Comparison of ENCODE assay signal across 10 cellular contexts in genomic region chr3:46933261-46933660, GRCh38. TPM values are rescaled to one million over a fixed set of nuclear protein-coding genes. Genes with fewer than 3 reads are reported as not detected.
A peak's percentile ranks its signal among the peaks of the same experiment; 100 is the strongest.
DNase-seq lines count a peak whose midpoint lies in the region; ATAC-seq and TF ChIP-seq lines count a peak whose summit lies in the region.
"Had no signal": no experiment of that assay in that cellular context is flagged by ENCODE, and none has a peak within 500 bp of the region (broad histone marks: within the 10 kb centered on the region; RNA-seq: fewer than 3 reads in every experiment).

No MANE protein-coding gene starts in this region.

- no peak for TF ChIP-seq EP300 in ovary (IDR thresholded peaks at IDR 0.05)

- H3K9me3 Mint-ChIP-seq in natural killer cell (peaks cover 4 to 7% of the 10 kb centered on the region in 2 donors), GM23338 (no peaks in the 10 kb centered on the region)
- H3K9me3 Mint-ChIP-seq in natural killer cell treated with Interleukin-12 subunit alpha and Interleukin-12 subunit beta and Interleukin-15 and Interleukin-18, amount 100 ng/mL, for 72 hours = peaks cover 4% of the 10 kb centered on the region

- H3K79me2 ChIP-seq in GM23338 (replicated peaks; ENCODE audit: insufficient read depth) = peaks cover 76% of the 10 kb centered on the region

- 74 to 77% (median 75%) methylated on average over 6 of the region's 6 CpGs for WGBS in ovary, 3 donors

- peaks cover 19% of the 10 kb centered on the region for H3K36me3 Mint-ChIP-seq in natural killer cell
- H3K36me3 Mint-ChIP-seq in natural killer cell treated with Interleukin-12 subunit alpha and Interleukin-12 subunit beta and Interleukin-15 and Interleukin-18, amount 100 ng/mL, for 72 hours = peaks cover 16% of the 10 kb centered on the region
- peaks cover 14% of the 10 kb centered on the region for H3K36me3 Mint-ChIP-seq in GM23338 (ENCODE audit: low read depth)

- no peak overlapping the region for H3K4me2 ChIP-seq in GM23338

- H3K4me3 ChIP-seq in colonic mucosa = no peak overlapping the region
- H3K4me3 ChIP-seq in ovary = no peak overlapping the region
- H3K4me3 ChIP-seq in GM23338 = no peak overlapping the region

- ATAC-seq in natural killer cell = no peak
- ATAC-seq in natural killer cell treated with Interleukin-12 subunit alpha and Interleukin-12 subunit beta and Interleukin-15 and Interleukin-18, amount 100 ng/mL, for 72 hours = no peak
- ATAC-seq in GM23338 = no peak
- no peak for ATAC-seq in GM21529 (IDR thresholded peaks at IDR 0.05; ENCODE audit: unreplicated experiment)

- peak overlapping the region; percentile 88 to 95 for H3K27ac Mint-ChIP-seq in natural killer cell
- no peak overlapping the region for H3K27ac Mint-ChIP-seq in natural killer cell treated with Interleukin-12 subunit alpha and Interleukin-12 subunit beta and Interleukin-15 and Interleukin-18, amount 100 ng/mL, for 72 hours
- no peak overlapping the region; the same call in 1 of the 2 replicates for H3K27ac Mint-ChIP-seq in GM23338
- H3K27ac Mint-ChIP-seq: mesothelial cell of epicardium had no signal

- H3K36me3 ChIP-seq in colonic mucosa = no peaks in the 10 kb centered on the region
- no peaks in the 10 kb centered on the region for H3K36me3 ChIP-seq in ovary
- no peaks in the 10 kb centered on the region; the same call in 1 of the 2 replicates for H3K36me3 ChIP-seq in GM23338 (ENCODE audit: insufficient read depth)

- TF ChIP-seq CTCF in natural killer cell (IDR thresholded peaks at IDR 0.05) (no peak), colonic mucosa (IDR thresholded peaks at IDR 0.05) (no peak), ovary (IDR thresholded peaks at IDR 0.05) (no peak), GM23338 (conservative IDR thresholded peaks at IDR 0.05; ENCODE audit: low read depth in 2 of 2) (no peak)

- H3K27me3 Mint-ChIP-seq in natural killer cell (ENCODE audit: low read depth in 2 of 2) = no peaks in the 10 kb centered on the region
- no peaks in the 10 kb centered on the region for H3K27me3 Mint-ChIP-seq in natural killer cell treated with Interleukin-12 subunit alpha and Interleukin-12 subunit beta and Interleukin-15 and Interleukin-18, amount 100 ng/mL, for 72 hours
- H3K27me3 Mint-ChIP-seq in GM23338 (ENCODE audit: insufficient read depth, low read depth, poor library complexity) = peaks cover 3% of the 10 kb centered on the region

- H2AFZ ChIP-seq in GM23338 = no peak overlapping the region

- H4K20me1 ChIP-seq in GM23338 (replicated peaks; ENCODE audit: insufficient read depth) = peaks cover 48% of the 10 kb centered on the region

- H3K9me3 ChIP-seq in colonic mucosa = peaks cover 4% of the 10 kb centered on the region
- H3K9me3 ChIP-seq in ovary = no peaks in the 10 kb centered on the region

- 0 out of 2 replicates have a peak, but pooled peaks cover 7% of the 10 kb centered on the region for H3F3A ChIP-seq in GM23338 (replicated peaks; ENCODE audit: low read depth)

- no peaks in the 10 kb centered on the region for H3K9me2 ChIP-seq in GM23338 (ENCODE audit: insufficient read depth)

- intact Hi-C loops in natural killer cell (cut with micrococcal nuclease) = no loop called here
- intact Hi-C loops in colonic mucosa (cut with DNase I) = no loop called here
- intact Hi-C loops in ovary (cut with DNase I) = loop anchor here in 2 of 4 donors (10.0 kb wide), 1 partner anchor 392 kb away; no protein-coding TSS in a partner anchor

- H3K27ac ChIP-seq in colonic mucosa = peak overlapping the region; percentile 62
- peak overlapping the region; percentile 5 to 28 for H3K27ac ChIP-seq in ovary
- H3K27ac ChIP-seq in GM23338 (ENCODE audit: low read depth) = no peak overlapping the region

- H3K4me1 Mint-ChIP-seq in natural killer cell (peaks cover 62 to 64% of the 10 kb centered on the region in 2 donors), GM23338 (peaks cover 42% of the 10 kb centered on the region)
- H3K4me1 Mint-ChIP-seq in natural killer cell treated with Interleukin-12 subunit alpha and Interleukin-12 subunit beta and Interleukin-15 and Interleukin-18, amount 100 ng/mL, for 72 hours (ENCODE audit: low read depth in 2 of 2) = peaks cover 55 to 63% of the 10 kb centered on the region in 2 donors

- DNase-seq in natural killer cell (no peak), colonic mucosa (no peak), ovary (peak in 1 of 5 donors; percentile 30), GM23338 (ENCODE audit: low spot score) (no peak), NCI-H446 treated with DMSO at 0.1 percent for 48 hours (lab: John Stamatoyannopoulos, UW) (no peak), SW480 (ENCODE audit: low spot score) (no peak)
- DNase-seq in natural killer cell treated with Interleukin-12 subunit alpha and Interleukin-12 subunit beta and Interleukin-15 and Interleukin-18, amount 100 ng/mL, for 72 hours (ENCODE audit: low spot score) = no peak
- DNase-seq: KBM-7 had no signal

- H3K9ac ChIP-seq in colonic mucosa (ENCODE audit: low read depth in 2 of 2, low read length in 2 of 2) = peak overlapping the region in 1 of 2 donors; percentile 62

- TF ChIP-seq POLR2A in ovary (IDR thresholded peaks at IDR 0.05) = no peak

- H3K27me3 ChIP-seq in colonic mucosa (no peaks in the 10 kb centered on the region), ovary (no peaks in the 10 kb centered on the region), GM23338 (ENCODE audit: insufficient read depth) (no peaks in the 10 kb centered on the region)

- peak overlapping the region; percentile 9 for H3K4me3 Mint-ChIP-seq in natural killer cell
- no peak overlapping the region for H3K4me3 Mint-ChIP-seq in natural killer cell treated with Interleukin-12 subunit alpha and Interleukin-12 subunit beta and Interleukin-15 and Interleukin-18, amount 100 ng/mL, for 72 hours
- no peak overlapping the region for H3K4me3 Mint-ChIP-seq in GM23338
- H3K4me3 Mint-ChIP-seq: mesothelial cell of epicardium had no signal

- H3K4me1 ChIP-seq in colonic mucosa (peaks cover 46% of the 10 kb centered on the region), ovary (ENCODE audit: insufficient read depth) (peaks cover 50% of the 10 kb centered on the region), GM23338 (ENCODE audit: insufficient read depth) (peaks cover 12% of the 10 kb centered on the region; the same call in 1 of the 2 replicates)

TF ChIP-seq in GM23338, 12 proteins besides CTCF, POLR2A, EP300 and RAD21 (continues in another document):
- TF ChIP-seq ZNF114 (CRISPR knock-in tag; IDR thresholded peaks at IDR 0.05) (no peak), ZNF331 (CRISPR knock-in tag; IDR thresholded peaks at IDR 0.05; ENCODE audit: low read depth) (no peak)
- TF ChIP-seq, protein P1, sequence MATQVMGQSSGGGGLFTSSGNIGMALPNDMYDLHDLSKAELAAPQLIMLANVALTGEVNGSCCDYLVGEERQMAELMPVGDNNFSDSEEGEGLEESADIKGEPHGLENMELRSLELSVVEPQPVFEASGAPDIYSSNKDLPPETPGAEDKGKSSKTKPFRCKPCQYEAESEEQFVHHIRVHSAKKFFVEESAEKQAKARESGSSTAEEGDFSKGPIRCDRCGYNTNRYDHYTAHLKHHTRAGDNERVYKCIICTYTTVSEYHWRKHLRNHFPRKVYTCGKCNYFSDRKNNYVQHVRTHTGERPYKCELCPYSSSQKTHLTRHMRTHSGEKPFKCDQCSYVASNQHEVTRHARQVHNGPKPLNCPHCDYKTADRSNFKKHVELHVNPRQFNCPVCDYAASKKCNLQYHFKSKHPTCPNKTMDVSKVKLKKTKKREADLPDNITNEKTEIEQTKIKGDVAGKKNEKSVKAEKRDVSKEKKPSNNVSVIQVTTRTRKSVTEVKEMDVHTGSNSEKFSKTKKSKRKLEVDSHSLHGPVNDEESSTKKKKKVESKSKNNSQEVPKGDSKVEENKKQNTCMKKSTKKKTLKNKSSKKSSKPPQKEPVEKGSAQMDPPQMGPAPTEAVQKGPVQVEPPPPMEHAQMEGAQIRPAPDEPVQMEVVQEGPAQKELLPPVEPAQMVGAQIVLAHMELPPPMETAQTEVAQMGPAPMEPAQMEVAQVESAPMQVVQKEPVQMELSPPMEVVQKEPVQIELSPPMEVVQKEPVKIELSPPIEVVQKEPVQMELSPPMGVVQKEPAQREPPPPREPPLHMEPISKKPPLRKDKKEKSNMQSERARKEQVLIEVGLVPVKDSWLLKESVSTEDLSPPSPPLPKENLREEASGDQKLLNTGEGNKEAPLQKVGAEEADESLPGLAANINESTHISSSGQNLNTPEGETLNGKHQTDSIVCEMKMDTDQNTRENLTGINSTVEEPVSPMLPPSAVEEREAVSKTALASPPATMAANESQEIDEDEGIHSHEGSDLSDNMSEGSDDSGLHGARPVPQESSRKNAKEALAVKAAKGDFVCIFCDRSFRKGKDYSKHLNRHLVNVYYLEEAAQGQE (IDR thresholded peaks at IDR 0.05; ENCODE audit: unreplicated experiment) = no peak

RNA-seq across cellular contexts. Expression of gene CCDC12, which starts 43.3 kb away (rescaled TPM):
- 100 to 1,000 TPM; 104 to 114 (median 111) TPM for total RNA-seq in natural killer cell
- total RNA-seq in natural killer cell treated with Interleukin-12 subunit alpha and Interleukin-12 subunit beta and Interleukin-15 and Interleukin-18, amount 100 ng/mL, for 72 hours = 10 to 100 TPM; 58.0 to 89.8 TPM
- total RNA-seq in colonic mucosa = 10 to 100 TPM; 34.1 to 55.7 TPM
- 10 to 100 TPM; 32.2 to 50.1 (median 42.3) TPM for total RNA-seq in ovary
- 10 to 100 TPM; 34.7 to 66.7 TPM for polyA plus RNA-seq in ovary
- 35.1 and 42.9 TPM in 2 replicates for total RNA-seq in GM23338 (2014; rRNA removed; shearing (Covaris generic))
- polyA plus RNA-seq in GM23338 (2016; fragmentation: Nextera tagmentation; extraction: Ambion mirVana) = 133 and 136 TPM in 2 replicates

RNA-seq across cellular contexts. Expression of gene NBEAL2, which starts 46.2 kb away (rescaled TPM):
- total RNA-seq in natural killer cell (100 to 1,000 TPM; 453 to 536 (median 532) TPM), colonic mucosa (100 to 1,000 TPM in 1 of 2 donors, 10 to 100 TPM in 1; 40.9 to 106 TPM), ovary (10 to 100 TPM in 6 of 7 donors, 1 to 10 TPM in 1; 9.4 to 19.1 (median 14.0) TPM)
- total RNA-seq in natural killer cell treated with Interleukin-12 subunit alpha and Interleukin-12 subunit beta and Interleukin-15 and Interleukin-18, amount 100 ng/mL, for 72 hours = 100 to 1,000 TPM; 121 to 255 TPM
- polyA plus RNA-seq in ovary (10 to 100 TPM in 1 of 2 donors, 1 to 10 TPM in 1; 3.4 to 13.7 TPM), GM23338 (2016; fragmentation: Nextera tagmentation; extraction: Ambion mirVana) (13.5 and 14.0 TPM in 2 replicates)
- 66.1 and 79.9 TPM in 2 replicates for total RNA-seq in GM23338 (2014; rRNA removed; shearing (Covaris generic))

RNA-seq across cellular contexts. Expression of gene PTH1R, which starts 55.7 kb away (rescaled TPM):
- total RNA-seq in natural killer cell (not detected), colonic mucosa (under 1 TPM; 0.69 to 0.86 TPM), ovary (10 to 100 TPM in 6 of 7 donors, 1 to 10 TPM in 1; 5.9 to 23.9 (median 13.4) TPM)
- total RNA-seq in natural killer cell treated with Interleukin-12 subunit alpha and Interleukin-12 subunit beta and Interleukin-15 and Interleukin-18, amount 100 ng/mL, for 72 hours = not detected
- polyA plus RNA-seq in ovary (1 to 10 TPM; 3.8 to 9.4 TPM), GM23338 (2016; fragmentation: Nextera tagmentation; extraction: Ambion mirVana) (1.1 and 1.9 TPM in 2 replicates)
- total RNA-seq in GM23338 (2014; rRNA removed; shearing (Covaris generic)) = 1.3 and 5.7 TPM in 2 replicates

Comparison
In these comparisons a context has a peak if more than half of its experiments do, and no peak if none do; other contexts are left out.
1. H3K27ac Mint-ChIP-seq: peak in natural killer cell (2 of 2); none in natural killer cell treated with Interleukin-12 subunit alpha and Interleukin-12 subunit beta and Interleukin-15 and Interleukin-18, amount 100 ng/mL, for 72 hours (0 of 2) and GM23338 (single experiment).